Comparison of ENCODE assay signal across 1 cellular context in genomic region chr16:31479752-31480151, GRCh38.
A peak's percentile ranks its signal among the peaks of the same experiment; 100 is the strongest.
TF ChIP-seq lines count a peak whose summit lies in the region.

No MANE protein-coding gene starts in this region.

TF ChIP-seq in endothelial cell of umbilical vein, 7 proteins besides CTCF, POLR2A, EP300 and RAD21:
- TF ChIP-seq MYC (IDR thresholded peaks at IDR 0.05; ENCODE audit: low read depth, low read length) (no peak), MAX (IDR thresholded peaks at IDR 0.05; ENCODE audit: insufficient read depth, insufficient read length) (no peak), POLR2AphosphoS5 (IDR thresholded peaks at IDR 0.05; ENCODE audit: insufficient read depth, low read depth, low read length) (peak; percentile 18)
